In genomic region chr10:79222186-79222585, GRCh38 we compare ENCODE assay signal across 1 cellular context.
TF ChIP-seq lines count a peak whose summit lies in the region.

No MANE protein-coding gene starts in this region.

TF ChIP-seq in IMR-90, 13 proteins besides CTCF, POLR2A, EP300 and RAD21:
- no peak for TF ChIP-seq MAFK (IDR thresholded peaks at IDR 0.05; ENCODE audit: low read depth, low read length)
- TF ChIP-seq NFE2L2 (IDR thresholded peaks at IDR 0.05; ENCODE audit: low read depth, low read length) = no peak
- TF ChIP-seq SMC3 (IDR thresholded peaks at IDR 0.05; ENCODE audit: low read depth, low read length) = no peak
- no peak for TF ChIP-seq CHD1 (IDR thresholded peaks at IDR 0.05; ENCODE audit: low read depth, low read length)
- TF ChIP-seq BHLHE40 (IDR thresholded peaks at IDR 0.05; ENCODE audit: low read depth, low read length) = no peak
- no peak for TF ChIP-seq USF2 (IDR thresholded peaks at IDR 0.05; ENCODE audit: low read depth, low read length)
- no peak for TF ChIP-seq FOS (IDR thresholded peaks at IDR 0.05; ENCODE audit: low read depth, low read length)
- TF ChIP-seq RFX5 (IDR thresholded peaks at IDR 0.05; ENCODE audit: low read depth, low read length) = no peak
- no peak for TF ChIP-seq MXI1 (IDR thresholded peaks at IDR 0.05; ENCODE audit: borderline replicate concordance, low read depth, low read length)
- TF ChIP-seq CEBPB (IDR thresholded peaks at IDR 0.05; ENCODE audit: low read depth, low read length) = no peak
- no peak for TF ChIP-seq ELK1 (IDR thresholded peaks at IDR 0.05; ENCODE audit: borderline replicate concordance, low read depth, low read length)
- no peak for TF ChIP-seq MAZ (IDR thresholded peaks at IDR 0.05; ENCODE audit: borderline replicate concordance, low read depth, low read length)
- TF ChIP-seq RCOR1 (IDR thresholded peaks at IDR 0.05; ENCODE audit: insufficient replicate concordance, low read length) = no peak
